ENCODE assay signal across 10 cellular contexts in genomic region chr17:66633322-66633965, GRCh38.
A peak's percentile ranks its signal among the peaks of the same experiment; 100 is the strongest.
DNase-seq lines count a peak whose midpoint lies in the region; ATAC-seq and TF ChIP-seq lines count a peak whose summit lies in the region.
"Had no signal": no experiment of that assay in that cellular context is flagged by ENCODE, and none has a peak within 500 bp of the region (broad histone marks: within the 10 kb centered on the region; RNA-seq: fewer than 3 reads in every experiment).

No MANE protein-coding gene starts in this region.

- peaks cover 19% of the 10 kb centered on the region; the same call in 1 of the 2 replicates for H3K79me2 ChIP-seq in GM23248 (ENCODE audit: insufficient read depth)

- no peaks in the 10 kb centered on the region for H3K9me3 ChIP-seq in GM23248 (ENCODE audit: low read depth)
- H3K9me3 ChIP-seq: colonic mucosa, right lobe of liver had no signal

- no peak overlapping the region for H3K27ac ChIP-seq in GM23248
- H3K27ac ChIP-seq: colonic mucosa, right lobe of liver had no signal

- intact Hi-C loops in activated CD4-positive, alpha-beta T cell treated with anti-CD3 and anti-CD28 coated beads, Interleukin-2, amount 10 ng/mL, durations not matched to agents 24 days and 14 days (cut with micrococcal nuclease), result loop anchor here (1.0 to 10.0 kb wide), 12 partner anchors 20 to 431 kb away; no protein-coding TSS in a partner anchor

- no peaks in the 10 kb centered on the region for H3K27me3 Mint-ChIP-seq in activated CD4-positive, alpha-beta T cell treated with anti-CD3 and anti-CD28 coated beads, Interleukin-2, amount 10 ng/mL, durations not matched to agents 24 days and 14 days
- no peaks in the 10 kb centered on the region for H3K27me3 Mint-ChIP-seq in nephron progenitor cell (ENCODE audit: low read depth, poor library complexity)

- no peak for ATAC-seq in GM18858 (IDR thresholded peaks at IDR 0.05; ENCODE audit: unreplicated experiment)
- ATAC-seq in HG03039 (IDR thresholded peaks at IDR 0.05; ENCODE audit: unreplicated experiment), result no peak

- WGBS in GM23248 (ENCODE audit: low coverage in 1 of 2, low lambda C conversion rate in 2 of 2, missing lambda C conversion rate in 2 of 2), 2 experiments, result 48 to 52% methylated on average over 3 of the region's 3 CpGs

- no peak for TF ChIP-seq CTCF in choroid plexus epithelial cell (conservative IDR thresholded peaks at IDR 0.05; ENCODE audit: low read depth, low read length)
- no peak for TF ChIP-seq CTCF in nephron progenitor cell (IDR thresholded peaks at IDR 0.05)

- peaks cover 13% of the 10 kb centered on the region for H3K36me3 Mint-ChIP-seq in activated CD4-positive, alpha-beta T cell treated with anti-CD3 and anti-CD28 coated beads, Interleukin-2, amount 10 ng/mL, durations not matched to agents 24 days and 14 days (ENCODE audit: low read depth)
- H3K36me3 Mint-ChIP-seq in nephron progenitor cell (ENCODE audit: low read depth), result no peaks in the 10 kb centered on the region

- peak overlapping the region; percentile 3 for H3K4me2 ChIP-seq in GM23248 (ENCODE audit: unreplicated experiment)

- H3K27ac Mint-ChIP-seq in activated CD4-positive, alpha-beta T cell treated with anti-CD3 and anti-CD28 coated beads, Interleukin-2, amount 10 ng/mL, durations not matched to agents 24 days and 14 days, result peak overlapping the region; percentile 86
- no peak overlapping the region for H3K27ac Mint-ChIP-seq in nephron progenitor cell

- peaks cover 13% of the 10 kb centered on the region; the same call in 1 of the 2 replicates for H4K20me1 ChIP-seq in GM23248 (ENCODE audit: insufficient read depth)

- peak overlapping the region; percentile 39 for H3K4me3 Mint-ChIP-seq in activated CD4-positive, alpha-beta T cell treated with anti-CD3 and anti-CD28 coated beads, Interleukin-2, amount 10 ng/mL, durations not matched to agents 24 days and 14 days
- H3K4me3 Mint-ChIP-seq in nephron progenitor cell, result no peak overlapping the region

- H3K4me3 ChIP-seq in GM23248, result no peak overlapping the region
- no peak overlapping the region for H3K4me3 ChIP-seq in choroid plexus epithelial cell (ENCODE audit: low read depth, low read length)
- H3K4me3 ChIP-seq: colonic mucosa, right lobe of liver had no signal

- H3K4me1 Mint-ChIP-seq in activated CD4-positive, alpha-beta T cell treated with anti-CD3 and anti-CD28 coated beads, Interleukin-2, amount 10 ng/mL, durations not matched to agents 24 days and 14 days, result peaks cover 53% of the 10 kb centered on the region
- no peaks in the 10 kb centered on the region for H3K4me1 Mint-ChIP-seq in nephron progenitor cell

- H3K9ac ChIP-seq in GM23248, result no peak overlapping the region

- in situ Hi-C loops in GM23248 (cut with MboI), result loop anchor here (10.0 kb wide), 1 partner anchor 59 kb away; no protein-coding TSS in a partner anchor

- H3K9me3 Mint-ChIP-seq in activated CD4-positive, alpha-beta T cell treated with anti-CD3 and anti-CD28 coated beads, Interleukin-2, amount 10 ng/mL, durations not matched to agents 24 days and 14 days, result no peaks in the 10 kb centered on the region
- H3K9me3 Mint-ChIP-seq in nephron progenitor cell, result no peaks in the 10 kb centered on the region

- H3F3A ChIP-seq in GM23248 (ENCODE audit: insufficient read depth), result peaks cover 24% of the 10 kb centered on the region; the same call in 1 of the 2 replicates

- no peaks in the 10 kb centered on the region for H3K9me2 ChIP-seq in GM23248 (ENCODE audit: insufficient read depth)

- H3K36me3 ChIP-seq in GM23248 (ENCODE audit: low read depth), result no peaks in the 10 kb centered on the region
- H3K36me3 ChIP-seq: colonic mucosa, right lobe of liver had no signal

- no peaks in the 10 kb centered on the region for H3K27me3 ChIP-seq in GM23248 (replicated peaks; ENCODE audit: insufficient read depth)
- H3K27me3 ChIP-seq: colonic mucosa, right lobe of liver had no signal

- H2AFZ ChIP-seq in GM23248, result no peak overlapping the region

- H3K4me1 ChIP-seq in GM23248 (ENCODE audit: insufficient read depth), result peaks cover 26% of the 10 kb centered on the region
- H3K4me1 ChIP-seq: colonic mucosa, right lobe of liver had no signal

- DNase-seq in GM23248 (peak; percentile 66), choroid plexus epithelial cell (ENCODE audit: low read depth) (peak; percentile 86), nephron progenitor cell (no peak), NCI-H2196 (lab: John Stamatoyannopoulos, UW; ENCODE audit: unreplicated experiment) (no peak)
- peak; percentile 87 for DNase-seq in activated CD4-positive, alpha-beta T cell treated with anti-CD3 and anti-CD28 coated beads, Interleukin-2, amount 10 ng/mL, durations not matched to agents 24 days and 14 days
- DNase-seq in stimulated activated CD4-positive, alpha-beta T cell treated with anti-CD3 and anti-CD28 coated beads, TNF-alpha, amount 100 ng/mL, for 24 hours (ENCODE audit: low read depth in 3 of 3), result peak; percentile 18 to 37 (median 20)
- DNase-seq: colonic mucosa, right lobe of liver had no signal

Comparison
In these comparisons a context has a peak if more than half of its experiments do, and no peak if none do; other contexts are left out.
1. DNase-seq: peak in GM23248 (single experiment), activated CD4-positive, alpha-beta T cell treated with anti-CD3 and anti-CD28 coated beads, Interleukin-2, amount 10 ng/mL, durations not matched to agents 24 days and 14 days (single experiment), choroid plexus epithelial cell (single experiment) and stimulated activated CD4-positive, alpha-beta T cell treated with anti-CD3 and anti-CD28 coated beads, TNF-alpha, amount 100 ng/mL, for 24 hours (3 of 3); none in nephron progenitor cell (single experiment) and NCI-H2196 (single experiment).